Comparison of ENCODE assay signal across 9 cellular contexts in the genomic region with DNA sequence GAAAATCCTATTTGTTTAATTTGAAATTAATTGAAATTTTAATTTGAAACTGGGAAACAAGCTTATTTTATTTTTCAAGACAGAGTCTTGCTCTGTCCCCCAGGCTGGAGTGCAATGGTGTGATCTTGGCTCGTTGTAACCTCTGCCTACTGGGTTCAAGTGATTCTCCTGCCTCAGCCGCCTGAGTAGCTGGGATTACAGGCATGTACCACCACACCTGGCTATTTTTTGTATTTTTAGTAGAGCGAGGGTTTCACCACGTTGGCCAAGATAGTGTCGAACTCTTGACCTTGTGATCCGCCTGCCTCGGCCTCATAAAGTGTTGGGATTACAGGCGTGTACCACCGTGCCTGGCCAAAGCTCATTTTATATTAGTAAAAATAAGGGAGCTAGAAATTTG. TPM values are rescaled to one million over a fixed set of nuclear protein-coding genes. Genes with fewer than 3 reads are reported as not detected.
DNase-seq lines count a peak whose midpoint lies in the region; TF ChIP-seq lines count a peak whose summit lies in the region.
"Had no signal": no experiment of that assay in that cellular context is flagged by ENCODE, and none has a peak within 500 bp of the region (broad histone marks: within the 10 kb centered on the region; RNA-seq: fewer than 3 reads in every experiment).

No MANE protein-coding gene starts in this region.

- H2BK5ac ChIP-seq in neuronal stem cell (ENCODE audit: low read length) = no peak overlapping the region

- no peaks in the 10 kb centered on the region for H3K9me2 ChIP-seq in OCI-LY1 (ENCODE audit: low read depth, low read length)

- H2BK15ac ChIP-seq in neuronal stem cell (ENCODE audit: low read length) = no peak overlapping the region

- H3K9ac ChIP-seq in OCI-LY1 (ENCODE audit: low read length) (no peak overlapping the region), neuronal stem cell (ENCODE audit: low read depth, low read length, poor library complexity) (no peak overlapping the region)

- H3K27me3 Mint-ChIP-seq in CD14-positive monocyte (ENCODE audit: low read depth in 3 of 3) (peaks cover 0 to 4% (median 2%) of the 10 kb centered on the region in 3 donors), endothelial cell (ENCODE audit: unreplicated experiment) (peaks cover 25% of the 10 kb centered on the region)

- H3K27me3 ChIP-seq in OCI-LY1 (ENCODE audit: insufficient read depth, low read length) = no peaks in the 10 kb centered on the region
- H3K27me3 ChIP-seq in neuronal stem cell (ENCODE audit: control insufficient read depth in 3 of 3, insufficient read depth in 3 of 3, low read depth in 1 of 3, low read length in 3 of 3) = no peaks in the 10 kb centered on the region

- intact Hi-C loops in CD14-positive monocyte (cut with micrococcal nuclease) = loop anchor here in 1 of 2 donors (10.0 kb wide), 1 partner anchor 154 kb away; a partner anchor contains a TSS

- peak overlapping the region; percentile 78; the same call in 1 of the 2 replicates for H3K4me2 ChIP-seq in OCI-LY1 (ENCODE audit: low read length)
- H3K4me2 ChIP-seq in neuronal stem cell (ENCODE audit: insufficient read depth, low read length, poor library complexity, severe bottlenecking) = peak overlapping the region; percentile 38

- H3K36me3 Mint-ChIP-seq in CD14-positive monocyte (peaks cover 65 to 73% of the 10 kb centered on the region in 2 donors), endothelial cell (ENCODE audit: low read depth, unreplicated experiment) (peaks cover 67% of the 10 kb centered on the region)

- H3K4ac ChIP-seq in neuronal stem cell (ENCODE audit: low read length) = no peak overlapping the region

- H3K4me1 Mint-ChIP-seq in CD14-positive monocyte = peaks cover 49% of the 10 kb centered on the region
- peaks cover 57% of the 10 kb centered on the region for H3K4me1 Mint-ChIP-seq in endothelial cell (ENCODE audit: unreplicated experiment)

- H2BK12ac ChIP-seq in neuronal stem cell (ENCODE audit: low read length) = no peak overlapping the region

- peaks cover 79% of the 10 kb centered on the region for H3K79me2 ChIP-seq in OCI-LY1 (ENCODE audit: insufficient read depth, low read length)

- H3K4me1 ChIP-seq in OCI-LY1 (ENCODE audit: insufficient read depth, low read length, severe bottlenecking) (peaks cover 61% of the 10 kb centered on the region), neuronal stem cell (ENCODE audit: control insufficient read depth in 2 of 2, insufficient read depth in 1 of 2, low read depth in 1 of 2, low read length in 2 of 2) (peaks cover 14 to 28% of the 10 kb centered on the region in 2 donors)

- H2AK5ac ChIP-seq in neuronal stem cell (ENCODE audit: low read depth, low read length) = no peak overlapping the region

- DNase-seq in CD14-positive monocyte (ENCODE audit: low spot score) (no peak), endothelial cell (ENCODE audit: low spot score) (no peak), neuronal stem cell (ENCODE audit: low spot score) (no peak), 8988T (no peak), superior temporal gyrus (ENCODE audit: extremely low spot score) (no peak), COLO829 (ENCODE audit: low spot score) (no peak), MV-4-11 (lab: John Stamatoyannopoulos, UW) (no peak)
- DNase-seq: activated CD4-positive, CD25-positive, alpha-beta regulatory T cell treated with anti-CD3 and anti-CD28 coated beads, Interleukin-2, amount 50 U/mL, for 72 hours had no signal

- H4K91ac ChIP-seq in neuronal stem cell (ENCODE audit: low read depth, low read length, poor library complexity) = no peak overlapping the region

- H3K4me3 ChIP-seq in OCI-LY1 (ENCODE audit: low read depth, low read length, poor library complexity, severe bottlenecking) (peak overlapping the region; percentile 100), neuronal stem cell (ENCODE audit: low read length in 2 of 2) (peak overlapping the region in 1 of 2 donors; percentile 39)

- H3K14ac ChIP-seq in neuronal stem cell (ENCODE audit: low read length) = no peak overlapping the region

- H3K79me1 ChIP-seq in neuronal stem cell (ENCODE audit: low read depth, low read length) = no peaks in the 10 kb centered on the region

- no peak for TF ChIP-seq CTCF in CD14-positive monocyte (IDR thresholded peaks at IDR 0.05)
- no peak for TF ChIP-seq CTCF in OCI-LY1 (IDR thresholded peaks at IDR 0.05; ENCODE audit: low read length)
- TF ChIP-seq CTCF in endothelial cell (IDR thresholded peaks at IDR 0.05; ENCODE audit: unreplicated experiment) = no peak

- no peak overlapping the region for H4K8ac ChIP-seq in neuronal stem cell (ENCODE audit: low read depth, low read length)

- H3K9me3 ChIP-seq in OCI-LY1 (ENCODE audit: low read length) (no peaks in the 10 kb centered on the region), neuronal stem cell (replicated peaks in 1 of 2; ENCODE audit: control insufficient read depth in 2 of 2, insufficient read depth in 1 of 2, low read depth in 1 of 2, low read length in 2 of 2) (no peaks in the 10 kb centered on the region)

- H3K27ac Mint-ChIP-seq in CD14-positive monocyte = peak overlapping the region in 4 of 7 donors; percentile 6 to 99 (median 46)
- no peak overlapping the region for H3K27ac Mint-ChIP-seq in endothelial cell (ENCODE audit: unreplicated experiment)

- no peak overlapping the region for H2BK120ac ChIP-seq in neuronal stem cell (ENCODE audit: low read depth, low read length)

- peaks cover 20% of the 10 kb centered on the region for H4K20me1 ChIP-seq in OCI-LY1 (ENCODE audit: insufficient read depth, low read length)

- no peak overlapping the region for H3K18ac ChIP-seq in neuronal stem cell (ENCODE audit: low read length)

- H3K9me3 Mint-ChIP-seq in CD14-positive monocyte = no peaks in the 10 kb centered on the region
- H3K9me3 Mint-ChIP-seq in endothelial cell (ENCODE audit: unreplicated experiment) = no peaks in the 10 kb centered on the region

- H2AFZ ChIP-seq in OCI-LY1 (ENCODE audit: low read length) = no peak overlapping the region
- H2AFZ ChIP-seq in neuronal stem cell (ENCODE audit: low read length) = no peak overlapping the region

- peak overlapping the region in 1 of 2 donors; percentile 43 for H3K4me3 Mint-ChIP-seq in CD14-positive monocyte
- peak overlapping the region; percentile 95 for H3K4me3 Mint-ChIP-seq in endothelial cell (ENCODE audit: unreplicated experiment)

- H3F3A ChIP-seq in OCI-LY1 (ENCODE audit: insufficient read depth, low read length) = peaks cover 20% of the 10 kb centered on the region

- WGBS in neuronal stem cell (ENCODE audit: extremely low coverage in 2 of 2, insufficient read length in 2 of 2, insufficient replicate concordance in 1 of 2), 2 donors = no CpG with 5 or more reads among the region's 9 CpGs

- peaks cover 88% of the 10 kb centered on the region for H3K36me3 ChIP-seq in OCI-LY1 (ENCODE audit: insufficient read depth, low read length)
- peaks cover 32 to 81% of the 10 kb centered on the region in 2 donors for H3K36me3 ChIP-seq in neuronal stem cell (replicated peaks in 1 of 2; ENCODE audit: control insufficient read depth in 2 of 2, insufficient read depth in 2 of 2, low read length in 2 of 2)

- H3K23ac ChIP-seq in neuronal stem cell (ENCODE audit: low read depth, low read length, poor library complexity) = no peak overlapping the region

- no peak overlapping the region for H3K27ac ChIP-seq in OCI-LY1 (ENCODE audit: low read depth, low read length, poor library complexity, severe bottlenecking)
- H3K27ac ChIP-seq in neuronal stem cell (replicated peaks; ENCODE audit: low read length) = no peak overlapping the region

RNA-seq across cellular contexts. Expression of a gene that starts 4.2 kb away (rescaled TPM):
- 100 to 1,000 TPM; 297 to 341 TPM for polyA plus RNA-seq in CD14-positive monocyte
- total RNA-seq in endothelial cell (ENCODE audit: unreplicated experiment) = 289 TPM
- 276 TPM for polyA plus RNA-seq in neuronal stem cell (2013, experiment 1 of 2)
- polyA plus RNA-seq in neuronal stem cell (2013, experiment 2 of 2) = 284 TPM

RNA-seq across cellular contexts. Expression of a gene that starts 51.0 kb away (rescaled TPM):
- polyA plus RNA-seq in CD14-positive monocyte = 10 to 100 TPM; 57.1 to 95.7 TPM
- total RNA-seq in endothelial cell (ENCODE audit: unreplicated experiment) = 41.4 TPM
- 12.3 TPM for polyA plus RNA-seq in neuronal stem cell (2013, experiment 1 of 2)
- 12.3 TPM for polyA plus RNA-seq in neuronal stem cell (2013, experiment 2 of 2)
